Comparison of ENCODE assay signal across 8 cellular contexts in genomic region chrX:115560978-115561604, GRCh38. TPM values are rescaled to one million over a fixed set of nuclear protein-coding genes. Genes with fewer than 3 reads are reported as not detected.
A peak's percentile ranks its signal among the peaks of the same experiment; 100 is the strongest.
DNase-seq lines count a peak whose midpoint lies in the region; ATAC-seq and TF ChIP-seq lines count a peak whose summit lies in the region.

TSS of gene PLS3 (plus strand) at chrX:115561174. CDS start at chrX:115610251, 49,077 bp downstream.

- no peak for TF ChIP-seq CTCF in brain microvascular endothelial cell (IDR thresholded peaks at IDR 0.05; ENCODE audit: low read depth, low read length, missing control alignments)

- H3K4me3 ChIP-seq in brain microvascular endothelial cell (ENCODE audit: low read depth, low read length) = peak within 1 kb of the TSS; percentile 76

- in situ Hi-C loops in brain microvascular endothelial cell (cut with HindIII; ENCODE audit: low pct_ligation_motif_present, low sequenced_read_pairs) = no loop called here

- H3K9me3 Mint-ChIP-seq in activated CD4-positive, alpha-beta T cell treated with anti-CD3 and anti-CD28 coated beads for 36 hours (ENCODE audit: low read depth) = no peaks in the 10 kb centered on the region

- peaks cover 2% of the 10 kb centered on the region for H3K27me3 ChIP-seq in brain microvascular endothelial cell (replicated peaks)

- peak; percentile 61 for ATAC-seq in activated CD4-positive, alpha-beta T cell treated with anti-CD3 and anti-CD28 coated beads for 36 hours
- peak; percentile 62 for ATAC-seq in HG02885 (IDR thresholded peaks at IDR 0.05; ENCODE audit: poor library complexity, unreplicated experiment)

- H3K36me3 ChIP-seq in brain microvascular endothelial cell (replicated peaks) = no peaks in the 10 kb centered on the region

- no peak within 1 kb of the TSS for H3K27ac Mint-ChIP-seq in activated CD4-positive, alpha-beta T cell treated with anti-CD3 and anti-CD28 coated beads for 36 hours

- no peaks in the 10 kb centered on the region for H3K4me1 Mint-ChIP-seq in activated CD4-positive, alpha-beta T cell treated with anti-CD3 and anti-CD28 coated beads for 36 hours

- peak within 1 kb of the TSS; percentile 87 for H3K27ac ChIP-seq in brain microvascular endothelial cell

- intact Hi-C loops in activated CD4-positive, alpha-beta T cell treated with anti-CD3 and anti-CD28 coated beads for 36 hours (cut with DNase I, micrococcal nuclease) = loop anchor here in 1 of 2 experiments (5.0 kb wide), 1 partner anchor 229 kb away; no protein-coding TSS in a partner anchor

- H3K27me3 Mint-ChIP-seq in activated CD4-positive, alpha-beta T cell treated with anti-CD3 and anti-CD28 coated beads for 36 hours = peaks cover 23% of the 10 kb centered on the region

- H3K36me3 Mint-ChIP-seq in activated CD4-positive, alpha-beta T cell treated with anti-CD3 and anti-CD28 coated beads for 36 hours (ENCODE audit: low read depth) = no peaks in the 10 kb centered on the region

- H3K4me3 Mint-ChIP-seq in activated CD4-positive, alpha-beta T cell treated with anti-CD3 and anti-CD28 coated beads for 36 hours = peak within 1 kb of the TSS; percentile 57

- DNase-seq in activated CD4-positive, alpha-beta T cell treated with anti-CD3 and anti-CD28 coated beads for 36 hours = peak; percentile 43
- DNase-seq in activated CD4-positive, alpha-beta T cell treated with anti-CD3 and anti-CD28 coated beads for 1 hour = no peak
- DNase-seq in NCI-H748 (lab: John Stamatoyannopoulos, UW; ENCODE audit: unreplicated experiment) = peak; percentile 89
- DNase-seq in brain microvascular endothelial cell = peak; percentile 90
- peak; percentile 48 for DNase-seq in iPS DF 19.7 (ENCODE audit: low read depth, low spot score)
- DNase-seq in putamen (ENCODE audit: low spot score) = peak; percentile 79
- DNase-seq in SIG-M5 treated with dmso at 0.1 percent for 504 hours (lab: John Stamatoyannopoulos, UW; ENCODE audit: unreplicated experiment) = no peak

- CTCF ChIA-PET in activated CD4-positive, alpha-beta T cell treated with anti-CD3 and anti-CD28 coated beads for 36 hours (lab: Charles Lee) = interaction anchor here (1.9 kb wide), 1 partner anchor 230 kb away, joined by 4 read pairs; no protein-coding TSS in a partner anchor

- POLR2A ChIA-PET in activated CD4-positive, alpha-beta T cell treated with anti-CD3 and anti-CD28 coated beads for 36 hours (lab: Charles Lee) = no interaction called here

RNA-seq across cellular contexts. Expression of gene PLS3, which starts in this region (rescaled TPM):
- total RNA-seq in activated CD4-positive, alpha-beta T cell treated with anti-CD3 and anti-CD28 coated beads for 36 hours = 1 to 10 TPM; 3.1 to 3.2 TPM

Comparison
In these comparisons a context has a peak if more than half of its experiments do, and no peak if none do; other contexts are left out.
1. DNase-seq: peak in activated CD4-positive, alpha-beta T cell treated with anti-CD3 and anti-CD28 coated beads for 36 hours (single experiment), NCI-H748 (single experiment), brain microvascular endothelial cell (single experiment), iPS DF 19.7 (single experiment) and putamen (single experiment); none in activated CD4-positive, alpha-beta T cell treated with anti-CD3 and anti-CD28 coated beads for 1 hour (single experiment) and SIG-M5 treated with dmso at 0.1 percent for 504 hours (single experiment).